Comparison of ENCODE assay signal across 1 cellular context in genomic region chr4:123114084-123114914, GRCh38.
TF ChIP-seq lines count a peak whose summit lies in the region.

No MANE protein-coding gene starts in this region.

TF ChIP-seq in HepG2, 621 proteins besides CTCF, POLR2A, EP300 and RAD21 (continued from another document):
- TF ChIP-seq, protein P1, sequence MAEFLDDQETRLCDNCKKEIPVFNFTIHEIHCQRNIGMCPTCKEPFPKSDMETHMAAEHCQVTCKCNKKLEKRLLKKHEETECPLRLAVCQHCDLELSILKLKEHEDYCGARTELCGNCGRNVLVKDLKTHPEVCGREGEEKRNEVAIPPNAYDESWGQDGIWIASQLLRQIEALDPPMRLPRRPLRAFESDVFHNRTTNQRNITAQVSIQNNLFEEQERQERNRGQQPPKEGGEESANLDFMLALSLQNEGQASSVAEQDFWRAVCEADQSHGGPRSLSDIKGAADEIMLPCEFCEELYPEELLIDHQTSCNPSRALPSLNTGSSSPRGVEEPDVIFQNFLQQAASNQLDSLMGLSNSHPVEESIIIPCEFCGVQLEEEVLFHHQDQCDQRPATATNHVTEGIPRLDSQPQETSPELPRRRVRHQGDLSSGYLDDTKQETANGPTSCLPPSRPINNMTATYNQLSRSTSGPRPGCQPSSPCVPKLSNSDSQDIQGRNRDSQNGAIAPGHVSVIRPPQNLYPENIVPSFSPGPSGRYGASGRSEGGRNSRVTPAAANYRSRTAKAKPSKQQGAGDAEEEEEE (CRISPR knock-in tag; IDR thresholded peaks at IDR 0.05; ENCODE audit: borderline replicate concordance) = no peak
- TF ChIP-seq ZFYVE20 (CRISPR knock-in tag; IDR thresholded peaks at IDR 0.05; ENCODE audit: borderline replicate concordance, low read depth) (no peak), ZFP62 (CRISPR knock-in tag; IDR thresholded peaks at IDR 0.05) (no peak), ZNF883 (CRISPR knock-in tag; IDR thresholded peaks at IDR 0.05; ENCODE audit: not compliant biosample characterization) (no peak), ZBTB37 (CRISPR knock-in tag; IDR thresholded peaks at IDR 0.05) (no peak), ZNF614 (CRISPR knock-in tag; IDR thresholded peaks at IDR 0.05; ENCODE audit: borderline replicate concordance) (no peak), ZNF781 (CRISPR knock-in tag; IDR thresholded peaks at IDR 0.05; ENCODE audit: borderline replicate concordance, not compliant biosample characterization) (no peak), SMAD9 (CRISPR knock-in tag; IDR thresholded peaks at IDR 0.05) (no peak)
- TF ChIP-seq, protein P2, sequence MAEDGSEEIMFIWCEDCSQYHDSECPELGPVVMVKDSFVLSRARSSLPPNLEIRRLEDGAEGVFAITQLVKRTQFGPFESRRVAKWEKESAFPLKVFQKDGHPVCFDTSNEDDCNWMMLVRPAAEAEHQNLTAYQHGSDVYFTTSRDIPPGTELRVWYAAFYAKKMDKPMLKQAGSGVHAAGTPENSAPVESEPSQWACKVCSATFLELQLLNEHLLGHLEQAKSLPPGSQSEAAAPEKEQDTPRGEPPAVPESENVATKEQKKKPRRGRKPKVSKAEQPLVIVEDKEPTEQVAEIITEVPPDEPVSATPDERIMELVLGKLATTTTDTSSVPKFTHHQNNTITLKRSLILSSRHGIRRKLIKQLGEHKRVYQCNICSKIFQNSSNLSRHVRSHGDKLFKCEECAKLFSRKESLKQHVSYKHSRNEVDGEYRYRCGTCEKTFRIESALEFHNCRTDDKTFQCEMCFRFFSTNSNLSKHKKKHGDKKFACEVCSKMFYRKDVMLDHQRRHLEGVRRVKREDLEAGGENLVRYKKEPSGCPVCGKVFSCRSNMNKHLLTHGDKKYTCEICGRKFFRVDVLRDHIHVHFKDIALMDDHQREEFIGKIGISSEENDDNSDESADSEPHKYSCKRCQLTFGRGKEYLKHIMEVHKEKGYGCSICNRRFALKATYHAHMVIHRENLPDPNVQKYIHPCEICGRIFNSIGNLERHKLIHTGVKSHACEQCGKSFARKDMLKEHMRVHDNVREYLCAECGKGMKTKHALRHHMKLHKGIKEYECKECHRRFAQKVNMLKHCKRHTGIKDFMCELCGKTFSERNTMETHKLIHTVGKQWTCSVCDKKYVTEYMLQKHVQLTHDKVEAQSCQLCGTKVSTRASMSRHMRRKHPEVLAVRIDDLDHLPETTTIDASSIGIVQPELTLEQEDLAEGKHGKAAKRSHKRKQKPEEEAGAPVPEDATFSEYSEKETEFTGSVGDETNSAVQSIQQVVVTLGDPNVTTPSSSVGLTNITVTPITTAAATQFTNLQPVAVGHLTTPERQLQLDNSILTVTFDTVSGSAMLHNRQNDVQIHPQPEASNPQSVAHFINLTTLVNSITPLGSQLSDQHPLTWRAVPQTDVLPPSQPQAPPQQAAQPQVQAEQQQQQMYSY (CRISPR knock-in tag; IDR thresholded peaks at IDR 0.05) = no peak
- TF ChIP-seq, protein P3, sequence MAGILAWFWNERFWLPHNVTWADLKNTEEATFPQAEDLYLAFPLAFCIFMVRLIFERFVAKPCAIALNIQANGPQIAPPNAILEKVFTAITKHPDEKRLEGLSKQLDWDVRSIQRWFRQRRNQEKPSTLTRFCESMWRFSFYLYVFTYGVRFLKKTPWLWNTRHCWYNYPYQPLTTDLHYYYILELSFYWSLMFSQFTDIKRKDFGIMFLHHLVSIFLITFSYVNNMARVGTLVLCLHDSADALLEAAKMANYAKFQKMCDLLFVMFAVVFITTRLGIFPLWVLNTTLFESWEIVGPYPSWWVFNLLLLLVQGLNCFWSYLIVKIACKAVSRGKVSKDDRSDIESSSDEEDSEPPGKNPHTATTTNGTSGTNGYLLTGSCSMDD (CRISPR knock-in tag; IDR thresholded peaks at IDR 0.05) = no peak
- TF ChIP-seq, protein P4, sequence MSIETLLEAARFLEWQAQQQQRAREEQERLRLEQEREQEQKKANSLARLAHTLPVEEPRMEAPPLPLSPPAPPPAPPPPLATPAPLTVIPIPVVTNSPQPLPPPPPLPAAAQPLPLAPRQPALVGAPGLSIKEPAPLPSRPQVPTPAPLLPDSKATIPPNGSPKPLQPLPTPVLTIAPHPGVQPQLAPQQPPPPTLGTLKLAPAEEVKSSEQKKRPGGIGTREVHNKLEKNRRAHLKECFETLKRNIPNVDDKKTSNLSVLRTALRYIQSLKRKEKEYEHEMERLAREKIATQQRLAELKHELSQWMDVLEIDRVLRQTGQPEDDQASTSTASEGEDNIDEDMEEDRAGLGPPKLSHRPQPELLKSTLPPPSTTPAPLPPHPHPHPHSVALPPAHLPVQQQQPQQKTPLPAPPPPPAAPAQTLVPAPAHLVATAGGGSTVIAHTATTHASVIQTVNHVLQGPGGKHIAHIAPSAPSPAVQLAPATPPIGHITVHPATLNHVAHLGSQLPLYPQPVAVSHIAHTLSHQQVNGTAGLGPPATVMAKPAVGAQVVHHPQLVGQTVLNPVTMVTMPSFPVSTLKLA (IDR thresholded peaks at IDR 0.05) = no peak
